ENCODE assay signal across 25 cellular contexts in genomic region chr4:1659104-1659725, GRCh38. TPM values are rescaled to one million over a fixed set of nuclear protein-coding genes. Genes with fewer than 3 reads are reported as not detected.
A peak's percentile ranks its signal among the peaks of the same experiment; 100 is the strongest.
DNase-seq lines count a peak whose midpoint lies in the region; ATAC-seq, FAIRE-seq and TF ChIP-seq lines count a peak whose summit lies in the region.
"Had no signal": no experiment of that assay in that cellular context is flagged by ENCODE, and none has a peak within 500 bp of the region (broad histone marks: within the 10 kb centered on the region; RNA-seq: fewer than 3 reads in every experiment).

No MANE protein-coding gene starts in this region.

- no peaks in the 10 kb centered on the region for H3K23me2 ChIP-seq in H1 (ENCODE audit: low read depth, low read length)

- H3K27ac ChIP-seq in H1 (ENCODE audit: low read depth, low read length): no peak overlapping the region
- no peak overlapping the region for H3K27ac ChIP-seq in neuronal stem cell (replicated peaks; ENCODE audit: low read length)
- H3K27ac ChIP-seq: 22Rv1; BLaER1 treated with 17β-estradiol and CSF1 and Interleukin-3, amounts not matched to agents 10 nM and 100 nM had no signal

- no peak for TF ChIP-seq RAD21 in H1 (IDR thresholded peaks at IDR 0.05 in 1 of 2, conservative IDR thresholded peaks at IDR 0.05 in 1 of 2; ENCODE audit: low read depth in 2 of 2, low read length in 2 of 2)

- H2BK15ac ChIP-seq in H1 (ENCODE audit: low read length) (0 out of 2 replicates have a peak overlapping the region, but pooled peaks have one; percentile 29), neuronal stem cell (ENCODE audit: low read length) (peak overlapping the region; percentile 55)

- no peak overlapping the region for H3K4me3 ChIP-seq in H1 (ENCODE audit: extremely low read depth in 1 of 4, insufficient read depth in 2 of 4, low read depth in 3 of 4, low read length in 4 of 4)
- H3K4me3 ChIP-seq in neuronal stem cell (ENCODE audit: low read length in 2 of 2): peak overlapping the region in 1 of 2 donors; percentile 1
- H3K4me3 ChIP-seq: BLaER1 treated with 17β-estradiol and CSF1 and Interleukin-3, amounts not matched to agents 10 nM and 100 nM; GM12878; GM23338 had no signal

- no peak overlapping the region for H3K18ac ChIP-seq in H1 (ENCODE audit: extremely low read depth, low read length)
- H3K18ac ChIP-seq in neuronal stem cell (ENCODE audit: low read length): peak overlapping the region; percentile 13

- H2BK20ac ChIP-seq in H1 (ENCODE audit: low read length): no peak overlapping the region

- H3K23ac ChIP-seq in H1 (ENCODE audit: insufficient read length) (no peak overlapping the region), neuronal stem cell (ENCODE audit: low read depth, low read length, poor library complexity) (peak overlapping the region; percentile 55)

- H2BK120ac ChIP-seq in H1 (replicated peaks; ENCODE audit: low read depth, low read length): no peak overlapping the region
- no peak overlapping the region for H2BK120ac ChIP-seq in neuronal stem cell (ENCODE audit: low read depth, low read length)

- H3K79me1 ChIP-seq in H1 (ENCODE audit: low read depth, low read length) (no peaks in the 10 kb centered on the region), neuronal stem cell (ENCODE audit: low read depth, low read length) (no peaks in the 10 kb centered on the region)

- H3K9ac ChIP-seq in H1 (replicated peaks in 1 of 4; ENCODE audit: extremely low read depth in 1 of 4, low read depth in 3 of 4, low read length in 3 of 4) (no peak overlapping the region), neuronal stem cell (ENCODE audit: low read depth, low read length, poor library complexity) (no peak overlapping the region)

- H3K9me3 ChIP-seq in H1 (ENCODE audit: insufficient read depth in 2 of 2, low read depth in 1 of 2, low read length in 1 of 2) (no peaks in the 10 kb centered on the region), neuronal stem cell (replicated peaks in 1 of 2; ENCODE audit: control insufficient read depth in 2 of 2, insufficient read depth in 1 of 2, low read depth in 1 of 2, low read length in 2 of 2) (no peaks in the 10 kb centered on the region)
- H3K9me3 ChIP-seq: BE2C; BLaER1 treated with 17β-estradiol and CSF1 and Interleukin-3, amounts not matched to agents 10 nM and 100 nM had no signal

- H3K14ac ChIP-seq in H1 (ENCODE audit: insufficient read length) (no peak overlapping the region), neuronal stem cell (ENCODE audit: low read length) (no peak overlapping the region)

- H3K56ac ChIP-seq in H1 (replicated peaks; ENCODE audit: insufficient read length, low read depth, low read length): no peak overlapping the region

- H2AK5ac ChIP-seq in H1 (ENCODE audit: low read depth, low read length) (no peak overlapping the region), neuronal stem cell (ENCODE audit: low read depth, low read length) (no peak overlapping the region)

- H4K91ac ChIP-seq in H1 (replicated peaks; ENCODE audit: insufficient read length, low read length): no peak overlapping the region
- H4K91ac ChIP-seq in neuronal stem cell (ENCODE audit: low read depth, low read length, poor library complexity): no peak overlapping the region

- peak overlapping the region; percentile 79; the same call in 1 of the 2 replicates for H4K8ac ChIP-seq in H1 (ENCODE audit: extremely low read depth, insufficient read depth, low read length)
- no peak overlapping the region for H4K8ac ChIP-seq in neuronal stem cell (ENCODE audit: low read depth, low read length)

- TF ChIP-seq POLR2A in H1 (IDR thresholded peaks at IDR 0.05; ENCODE audit: control extremely low read depth in 1 of 2, low read depth in 2 of 2, low read length in 2 of 2): no peak
- no peak for TF ChIP-seq POLR2A in GM18505 (IDR thresholded peaks at IDR 0.05; ENCODE audit: borderline replicate concordance, extremely low read depth, insufficient read depth, insufficient read length)

- H3K36me3 ChIP-seq in H1 (ENCODE audit: control insufficient read depth in 2 of 4, insufficient read depth in 4 of 4, low read length in 3 of 4): no peaks in the 10 kb centered on the region
- H3K36me3 ChIP-seq in neuronal stem cell (replicated peaks in 1 of 2; ENCODE audit: control insufficient read depth in 2 of 2, insufficient read depth in 2 of 2, low read length in 2 of 2): no peaks in the 10 kb centered on the region
- H3K36me3 ChIP-seq: BE2C; BLaER1 treated with 17β-estradiol and CSF1 and Interleukin-3, amounts not matched to agents 10 nM and 100 nM had no signal

- H3K4me2 ChIP-seq in H1 (ENCODE audit: insufficient read depth in 1 of 2, low read depth in 2 of 2, low read length in 2 of 2) (no peak overlapping the region), neuronal stem cell (ENCODE audit: insufficient read depth, low read length, poor library complexity, severe bottlenecking) (no peak overlapping the region)
- H3K4me2 ChIP-seq: BLaER1 treated with 17β-estradiol and CSF1 and Interleukin-3, amounts not matched to agents 10 nM and 100 nM; GM23338 had no signal

- intact Hi-C loops in Right ventricle myocardium inferior (cut with DNase I): no loop called here
- intact Hi-C loops in Right ventricle myocardium superior (cut with DNase I): no loop called here

- H3K27me3 ChIP-seq in H1 (replicated peaks in 1 of 4; ENCODE audit: control insufficient read depth in 3 of 4, extremely low read depth in 1 of 4, insufficient read depth in 3 of 4, low read length in 3 of 4) (no peaks in the 10 kb centered on the region), neuronal stem cell (ENCODE audit: control insufficient read depth in 3 of 3, insufficient read depth in 3 of 3, low read depth in 1 of 3, low read length in 3 of 3) (no peaks in the 10 kb centered on the region)
- H3K27me3 ChIP-seq: BE2C; BLaER1 treated with 17β-estradiol and CSF1 and Interleukin-3, amounts not matched to agents 10 nM and 100 nM had no signal

- H4K5ac ChIP-seq in H1 (ENCODE audit: insufficient read length, low read depth, low read length): no peak overlapping the region

- POLR2A ChIA-PET in H1 (lab: Charles Lee; ENCODE audit: partially characterized antibody): interaction anchor here (1.5 kb wide), 1 partner anchor 9 kb away, joined by 4 read pairs; no protein-coding TSS in a partner anchor

- H3K4ac ChIP-seq in H1 (replicated peaks; ENCODE audit: insufficient read length, low read depth, low read length) (no peak overlapping the region), neuronal stem cell (ENCODE audit: low read length) (peak overlapping the region; percentile 66)

- TF ChIP-seq CTCF in H1 (IDR thresholded peaks at IDR 0.05; ENCODE audit: control extremely low read depth in 1 of 3, insufficient read depth in 1 of 3, low read depth in 1 of 3, low read length in 3 of 3): no peak

- no peaks in the 10 kb centered on the region for H3K79me2 ChIP-seq in H1 (ENCODE audit: control insufficient read depth in 1 of 2, insufficient read depth in 2 of 2, low read length in 2 of 2)

- no peak for TF ChIP-seq EP300 in H1 (IDR thresholded peaks at IDR 0.05; ENCODE audit: borderline replicate concordance in 1 of 2, low read depth in 2 of 2, low read length in 2 of 2)

- H2BK5ac ChIP-seq in H1 (ENCODE audit: low read depth, low read length): no peak overlapping the region
- no peak overlapping the region for H2BK5ac ChIP-seq in neuronal stem cell (ENCODE audit: low read length)

- DNase-seq in Right ventricle myocardium inferior (ENCODE audit: missing footprints): peak; percentile 57
- no peak for DNase-seq in Right ventricle myocardium superior
- DNase-seq in H1 (ENCODE audit: low read depth in 1 of 2, low spot score in 2 of 2): no peak
- no peak for DNase-seq in neuronal stem cell (ENCODE audit: low spot score)
- no peak for DNase-seq in SIG-M5 (lab: John Stamatoyannopoulos, UW)
- DNase-seq in NCI-H1694 treated with DMSO at 0.1 percent for 48 hours (lab: John Stamatoyannopoulos, UW): no peak
- DNase-seq: ACHN; AML-193; BE2C; CD4-positive, alpha-beta T cell; CD8-positive, alpha-beta memory T cell; DMS 273 treated with DMSO at 0.1 percent for 48 hours; DMS79; EL; GDM1 had no signal

- WGBS in H1 (ENCODE audit: extremely low coverage in 1 of 2, insufficient coverage in 1 of 2, insufficient read length in 1 of 2, insufficient replicate concordance in 2 of 2, low coverage in 1 of 2, low lambda C conversion rate in 2 of 2, missing lambda C conversion rate in 1 of 2), 2 experiments: 90% methylated on average over 31 of the region's 31 CpGs; no CpG with 5 or more reads in 1 of the 2 experiments
- WGBS in neuronal stem cell (ENCODE audit: extremely low coverage in 2 of 2, insufficient read length in 2 of 2, insufficient replicate concordance in 1 of 2), 2 donors: no CpG with 5 or more reads among the region's 31 CpGs

- peaks cover 0 to 3% (median 2%) of the 10 kb centered on the region in 4 experiments; a peak in 2 of 7 replicates for H3K4me1 ChIP-seq in H1 (replicated peaks in 1 of 4; ENCODE audit: control insufficient read depth in 3 of 4, insufficient read depth in 4 of 4, low read length in 3 of 4)
- no peaks in the 10 kb centered on the region for H3K4me1 ChIP-seq in neuronal stem cell (ENCODE audit: control insufficient read depth in 2 of 2, insufficient read depth in 1 of 2, low read depth in 1 of 2, low read length in 2 of 2)
- H3K4me1 ChIP-seq: BE2C had no signal

- H4K20me1 ChIP-seq in H1 (replicated peaks in 1 of 2; ENCODE audit: control insufficient read depth in 1 of 2, insufficient read depth in 2 of 2, low read length in 2 of 2): no peaks in the 10 kb centered on the region

- ATAC-seq in Right ventricle myocardium inferior (no peak), Right ventricle myocardium superior (ENCODE audit: poor library complexity) (no peak), GM18505 (IDR thresholded peaks at IDR 0.05; ENCODE audit: unreplicated experiment) (no peak)
- ATAC-seq: GM12878, GM23338, HCT116 had no signal

- H2AFZ ChIP-seq in H1 (ENCODE audit: low read length): no peak overlapping the region
- H2AFZ ChIP-seq in neuronal stem cell (ENCODE audit: low read length): no peak overlapping the region
- H2AFZ ChIP-seq: GM23338 had no signal

- no peak for FAIRE-seq in H1 (lab: Jason Lieb, UNC)
- FAIRE-seq: A204.1, D721Med, GM12878, GM18507, H54 had no signal

- CTCF ChIA-PET in H1 (lab: Charles Lee; ENCODE audit: partially characterized antibody): interaction anchor here (1.0 to 2.6 kb wide), 4 partner anchors 14 to 302 kb away, joined by 3 to 9 read pairs (median 4); no protein-coding TSS in a partner anchor

- H2BK12ac ChIP-seq in H1 (ENCODE audit: low read depth, low read length): no peak overlapping the region
- no peak overlapping the region for H2BK12ac ChIP-seq in neuronal stem cell (ENCODE audit: low read length)

RNA-seq across cellular contexts. Expression of gene FAM53A, which starts 24.9 kb away (rescaled TPM):
- total RNA-seq in Right ventricle myocardium inferior (0.49 TPM), Right ventricle myocardium superior (1.0 TPM)
- total RNA-seq in H1 (2021; fragmentation: NEBNext Ultra II Directional; extraction: Animal tissue kit (Norgen Biotek cat#: 25700)): 2.0 and 2.8 TPM in 2 replicates
- 1.9 and 2.5 TPM in 2 replicates for polyA plus RNA-seq in H1 (2011; rRNA removed)
- 2.2 TPM for polyA plus RNA-seq in H1 (2011; cell fraction: cytosol; rRNA removed)
- polyA plus RNA-seq in H1 (2011; cell fraction: nucleus; rRNA removed): 3.8 TPM
- 0.57 to 2.2 TPM (median 1.6 TPM) in 4 replicates for polyA plus RNA-seq in H1 (2012, experiment 1 of 2)
- 1.1 TPM for polyA plus RNA-seq in H1 (2012, experiment 2 of 2)
- polyA plus RNA-seq in H1 (2013, experiment 1 of 2): 1.4 TPM
- polyA plus RNA-seq in H1 (2013, experiment 2 of 2): 1.1 TPM
- polyA minus RNA-seq in H1 (2011; rRNA and poly(A)+ RNA removed): 3.3 and 3.7 TPM in 2 replicates
- polyA minus RNA-seq in H1 (2011; cell fraction: cytosol; rRNA and poly(A)+ RNA removed): 1.3 TPM
- 2.3 TPM for polyA minus RNA-seq in H1 (2011; cell fraction: nucleus; rRNA and poly(A)+ RNA removed)
- polyA plus RNA-seq in neuronal stem cell (2013, experiment 1 of 2): 2.0 TPM
- polyA plus RNA-seq in neuronal stem cell (2013, experiment 2 of 2): 1.3 TPM

RNA-seq across cellular contexts. Expression of gene SLBP, which starts 52.9 kb away (rescaled TPM):
- total RNA-seq in Right ventricle myocardium inferior (13.7 TPM), Right ventricle myocardium superior (12.6 TPM)
- 45.1 and 49.0 TPM in 2 replicates for total RNA-seq in H1 (2021; fragmentation: NEBNext Ultra II Directional; extraction: Animal tissue kit (Norgen Biotek cat#: 25700))
- polyA plus RNA-seq in H1 (2011; rRNA removed): 24.6 and 44.1 TPM in 2 replicates
- 41.5 TPM for polyA plus RNA-seq in H1 (2011; cell fraction: cytosol; rRNA removed)
- polyA plus RNA-seq in H1 (2011; cell fraction: nucleus; rRNA removed): 18.5 TPM
- 36.4 to 63.8 TPM (median 38.7 TPM) in 4 replicates for polyA plus RNA-seq in H1 (2012, experiment 1 of 2)
- polyA plus RNA-seq in H1 (2012, experiment 2 of 2): 16.6 TPM
- 38.1 TPM for polyA plus RNA-seq in H1 (2013, experiment 1 of 2)
- polyA plus RNA-seq in H1 (2013, experiment 2 of 2): 38.5 TPM
- 19.4 and 22.8 TPM in 2 replicates for polyA minus RNA-seq in H1 (2011; rRNA and poly(A)+ RNA removed)
- 29.6 TPM for polyA minus RNA-seq in H1 (2011; cell fraction: cytosol; rRNA and poly(A)+ RNA removed)
- polyA minus RNA-seq in H1 (2011; cell fraction: nucleus; rRNA and poly(A)+ RNA removed): 13.3 TPM
- polyA plus RNA-seq in neuronal stem cell (2013, experiment 1 of 2): 44.6 TPM
- polyA plus RNA-seq in neuronal stem cell (2013, experiment 2 of 2): 44.5 TPM
